ENCODE assay signal across 18 cellular contexts in the genomic region with DNA sequence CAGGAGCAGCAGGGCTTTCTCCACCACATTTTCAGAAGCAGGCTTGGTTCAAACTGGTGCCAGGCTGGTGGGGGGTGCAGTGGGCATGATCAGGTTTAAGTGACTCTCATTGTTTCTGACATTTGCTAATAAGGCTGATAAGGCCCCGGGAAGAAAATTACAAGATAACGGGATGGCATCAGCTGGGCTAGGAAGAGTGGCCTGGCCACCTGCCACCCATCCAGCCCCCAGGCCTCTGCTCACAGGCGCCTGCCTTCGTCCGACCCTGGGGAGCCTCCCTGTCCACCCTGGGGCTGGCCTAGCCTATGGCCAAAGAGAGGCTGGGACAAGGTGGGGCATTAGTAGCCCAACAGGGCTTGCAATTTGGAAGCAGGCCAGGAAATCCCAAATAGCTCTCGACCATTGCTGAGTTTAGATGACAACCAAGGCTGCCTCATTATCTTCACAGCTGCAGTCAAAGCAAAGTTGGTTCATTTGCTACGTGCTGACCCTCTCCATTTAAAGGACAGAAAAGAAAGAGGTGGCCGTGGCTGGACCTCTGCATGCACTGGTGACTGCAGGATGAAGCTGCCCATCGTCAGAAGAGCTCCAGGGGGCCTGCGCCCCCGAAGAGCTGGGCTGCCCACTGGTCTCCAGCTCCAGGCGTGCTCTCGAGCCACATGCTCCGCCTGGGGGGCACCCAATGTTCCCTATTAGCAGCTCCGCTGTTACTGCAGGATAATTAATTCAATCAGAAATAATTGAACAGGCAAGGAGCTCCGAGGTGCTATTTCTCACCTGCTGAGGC.
"Had no signal": no experiment of that assay in that cellular context is flagged by ENCODE, and none has a peak within 500 bp of the region (broad histone marks: within the 10 kb centered on the region; RNA-seq: fewer than 3 reads in every experiment).

No MANE protein-coding gene starts in this region.

- H3K9me3 ChIP-seq: pancreas, tibial nerve, uterus had no signal

- H3K27ac ChIP-seq: foreskin keratinocyte, neural progenitor cell, pancreas had no signal

- H3K27ac Mint-ChIP-seq: activated CD8-positive, alpha-beta T cell treated with anti-CD3 and anti-CD28 coated beads for 36 hours; activated naive CD8-positive, alpha-beta T cell; activated T-cell treated with anti-CD3 and anti-CD28 coated beads, Interleukin-2, amount 50 U/mL, for 72 hours; dendritic cell treated with granulocyte-macrophage colony-stimulating factor and Interleukin-4, amounts not matched to agents 40 ng/mL and 50 ng/mL, for 4 days; immature natural killer cell; neural progenitor cell; stimulated activated naive B cell treated with anti-CD40 and anti-IgM and Interleukin-4, amounts not matched to agents 10 μg/mL and 1 μg/mL and 100 μg/mL, for 72 hours had no signal

- H3K27me3 Mint-ChIP-seq: activated CD8-positive, alpha-beta T cell treated with anti-CD3 and anti-CD28 coated beads for 36 hours; activated naive CD8-positive, alpha-beta T cell; brain; dendritic cell treated with granulocyte-macrophage colony-stimulating factor and Interleukin-4, amounts not matched to agents 40 ng/mL and 50 ng/mL, for 4 days; effector memory CD8-positive, alpha-beta T cell; stimulated activated naive B cell treated with anti-CD40 and anti-IgM and Interleukin-4, amounts not matched to agents 10 μg/mL and 1 μg/mL and 100 μg/mL, for 72 hours had no signal

- H3K4me1 ChIP-seq: foreskin keratinocyte, pancreas had no signal

- H3K36me3 ChIP-seq: neural progenitor cell, pancreas, uterus had no signal

- H3K36me3 Mint-ChIP-seq: activated naive CD8-positive, alpha-beta T cell; brain; immature natural killer cell; neural progenitor cell; WTC11 had no signal

- DNase-seq: activated CD4-positive, alpha-beta T cell treated with anti-CD3 and anti-CD28 coated beads for 48 hours; activated CD8-positive, alpha-beta T cell treated with anti-CD3 and anti-CD28 coated beads for 36 hours; activated gamma-delta T cell treated with Interleukin-2 at 50 U/mL for 16 hours; activated T-cell treated with anti-CD3 and anti-CD28 coated beads, Interleukin-2, amount 50 U/mL, for 72 hours; effector memory CD8-positive, alpha-beta T cell; foreskin keratinocyte; glutamatergic neuron; immature natural killer cell; stimulated activated CD4-positive, alpha-beta T cell treated with anti-CD3 and anti-CD28 coated beads, Interleukin-2, amount 100 ng/mL, for 48 hours; stimulated activated naive B cell treated with anti-CD40 and anti-IgM and Interleukin-4, amounts not matched to agents 10 μg/mL and 1 μg/mL and 100 μg/mL, for 72 hours; uterus had no signal

- H3K4me3 Mint-ChIP-seq: activated CD8-positive, alpha-beta T cell treated with anti-CD3 and anti-CD28 coated beads for 36 hours; activated naive CD8-positive, alpha-beta T cell; activated T-cell treated with anti-CD3 and anti-CD28 coated beads, Interleukin-2, amount 50 U/mL, for 72 hours; brain; dendritic cell treated with granulocyte-macrophage colony-stimulating factor and Interleukin-4, amounts not matched to agents 40 ng/mL and 50 ng/mL, for 4 days; effector memory CD8-positive, alpha-beta T cell; immature natural killer cell; neural progenitor cell; stimulated activated naive B cell treated with anti-CD40 and anti-IgM and Interleukin-4, amounts not matched to agents 10 μg/mL and 1 μg/mL and 100 μg/mL, for 72 hours; WTC11 had no signal

- H3K9me3 Mint-ChIP-seq: activated CD8-positive, alpha-beta T cell treated with anti-CD3 and anti-CD28 coated beads for 36 hours; activated T-cell treated with anti-CD3 and anti-CD28 coated beads, Interleukin-2, amount 50 U/mL, for 72 hours; brain; dendritic cell treated with granulocyte-macrophage colony-stimulating factor and Interleukin-4, amounts not matched to agents 40 ng/mL and 50 ng/mL, for 4 days; effector memory CD8-positive, alpha-beta T cell; immature natural killer cell; neural progenitor cell; stimulated activated naive B cell treated with anti-CD40 and anti-IgM and Interleukin-4, amounts not matched to agents 10 μg/mL and 1 μg/mL and 100 μg/mL, for 72 hours; WTC11 had no signal

- H3K4me3 ChIP-seq: neural progenitor cell, pancreas, tibial nerve, uterus had no signal

- ATAC-seq: activated CD8-positive, alpha-beta T cell treated with anti-CD3 and anti-CD28 coated beads for 36 hours; activated T-cell treated with anti-CD3 and anti-CD28 coated beads, Interleukin-2, amount 50 U/mL, for 72 hours; effector memory CD8-positive, alpha-beta T cell; foreskin keratinocyte; pancreas; stimulated activated naive B cell treated with anti-CD40 and anti-IgM and Interleukin-4, amounts not matched to agents 10 μg/mL and 1 μg/mL and 100 μg/mL, for 72 hours; WTC11 had no signal

- H3K9ac ChIP-seq: neural progenitor cell had no signal

- H3K4me1 Mint-ChIP-seq: immature natural killer cell; stimulated activated naive B cell treated with anti-CD40 and anti-IgM and Interleukin-4, amounts not matched to agents 10 μg/mL and 1 μg/mL and 100 μg/mL, for 72 hours had no signal

- H3K27me3 ChIP-seq: foreskin keratinocyte, neural progenitor cell, pancreas, tibial nerve, uterus had no signal
